22 cellular contexts compared by ENCODE assay signal in genomic region chr14:68508581-68508980, GRCh38.
DNase-seq lines count a peak whose midpoint lies in the region; ATAC-seq and TF ChIP-seq lines count a peak whose summit lies in the region.
"Had no signal": no experiment of that assay in that cellular context is flagged by ENCODE, and none has a peak within 500 bp of the region (broad histone marks: within the 10 kb centered on the region; RNA-seq: fewer than 3 reads in every experiment).

No MANE protein-coding gene starts in this region.

- intact Hi-C loops in esophagus squamous epithelium (cut with DNase I) = no loop called here

- 83% methylated on average over 1 of the region's 2 CpGs; no CpG with 5 or more reads in 1 of the 2 donors for WGBS in esophagus squamous epithelium, 2 donors

- H3K27ac Mint-ChIP-seq in IgD-negative memory B cell = peak overlapping the region in 2 of 3 donors; percentile 24 to 41
- H3K27ac Mint-ChIP-seq: activated CD8-positive, alpha-beta T cell treated with anti-CD3 and anti-CD28 coated beads, Interleukin-2, amount 10 ng/mL, durations not matched to agents 7 days and 5 days; activated T-cell treated with anti-CD3 and anti-CD28 coated beads, Interleukin-2, amount 50 U/mL, for 72 hours; endodermal cell; stimulated activated naive CD8-positive, alpha-beta T cell treated with anti-CD3 and anti-CD28 coated beads, Interleukin-15, Interleukin-2, amounts not matched to agents 100 ng/mL and 50 ng/mL, for 24 hours had no signal

- H3K9ac ChIP-seq in rectal smooth muscle tissue (ENCODE audit: low read length) = no peak overlapping the region

- H3K36me3 ChIP-seq in esophagus squamous epithelium (no peaks in the 10 kb centered on the region), rectal smooth muscle tissue (ENCODE audit: control insufficient read depth, insufficient read depth, low read length) (no peaks in the 10 kb centered on the region)
- H3K36me3 ChIP-seq: left lung, ovary, sigmoid colon, SJCRH30 had no signal

- H3K27ac ChIP-seq in AG04450 (ENCODE audit: low read depth, low read length) = peak overlapping the region; percentile 11
- H3K27ac ChIP-seq in esophagus squamous epithelium = peak overlapping the region in 3 of 4 donors; percentile 86 to 92 (median 91)
- H3K27ac ChIP-seq in rectal smooth muscle tissue (ENCODE audit: low read depth, low read length) = peak overlapping the region; percentile 78
- H3K27ac ChIP-seq: ovary, SJCRH30 had no signal

- H3K4me3 ChIP-seq in AG04450 (ENCODE audit: low read depth, low read length) (no peak overlapping the region), esophagus squamous epithelium (no peak overlapping the region), rectal smooth muscle tissue (ENCODE audit: low read length) (no peak overlapping the region)
- H3K4me3 ChIP-seq: A549, left lung, mucosa of descending colon, ovary, sigmoid colon, SJCRH30 had no signal

- peak overlapping the region in 1 of 4 donors; percentile 34 for H3K4me3 Mint-ChIP-seq in IgD-negative memory B cell
- H3K4me3 Mint-ChIP-seq: activated CD8-positive, alpha-beta T cell treated with anti-CD3 and anti-CD28 coated beads, Interleukin-2, amount 10 ng/mL, durations not matched to agents 7 days and 5 days; activated T-cell treated with anti-CD3 and anti-CD28 coated beads, Interleukin-2, amount 50 U/mL, for 72 hours; endodermal cell; stimulated activated naive CD8-positive, alpha-beta T cell treated with anti-CD3 and anti-CD28 coated beads, Interleukin-15, Interleukin-2, amounts not matched to agents 100 ng/mL and 50 ng/mL, for 24 hours had no signal

- no peaks in the 10 kb centered on the region for H3K27me3 Mint-ChIP-seq in IgD-negative memory B cell
- H3K27me3 Mint-ChIP-seq: activated naive CD8-positive, alpha-beta T cell; stimulated activated naive CD8-positive, alpha-beta T cell treated with anti-CD3 and anti-CD28 coated beads, Interleukin-15, Interleukin-2, amounts not matched to agents 100 ng/mL and 50 ng/mL, for 24 hours had no signal

- POLR2A ChIA-PET in AG04450 (lab: Yijun Ruan, JAX) = no interaction called here

- ATAC-seq in HG03135 (IDR thresholded peaks at IDR 0.05; ENCODE audit: unreplicated experiment) = no peak
- ATAC-seq in HG02759 (IDR thresholded peaks at IDR 0.05; ENCODE audit: unreplicated experiment) = no peak
- no peak for ATAC-seq in HG03045 (IDR thresholded peaks at IDR 0.05; ENCODE audit: unreplicated experiment)
- ATAC-seq in HG02852 (IDR thresholded peaks at IDR 0.05; ENCODE audit: unreplicated experiment) = no peak
- ATAC-seq: A549; activated CD8-positive, alpha-beta T cell treated with anti-CD3 and anti-CD28 coated beads, Interleukin-2, amount 10 ng/mL, durations not matched to agents 7 days and 5 days; activated T-cell treated with anti-CD3 and anti-CD28 coated beads, Interleukin-2, amount 50 U/mL, for 72 hours; left lung; mucosa of descending colon had no signal

- H3K4me1 ChIP-seq in esophagus squamous epithelium (peaks cover 38 to 88% (median 63%) of the 10 kb centered on the region in 3 donors), rectal smooth muscle tissue (ENCODE audit: control insufficient read depth, insufficient read depth, low read length) (peaks cover 51% of the 10 kb centered on the region)

- TF ChIP-seq POLR2A in esophagus squamous epithelium (IDR thresholded peaks at IDR 0.05) = no peak

- no peaks in the 10 kb centered on the region for H3K36me3 Mint-ChIP-seq in IgD-negative memory B cell
- H3K36me3 Mint-ChIP-seq: activated naive CD8-positive, alpha-beta T cell had no signal

- TF ChIP-seq CTCF in AG04450 (IDR thresholded peaks at IDR 0.05; ENCODE audit: low read depth, low read length) (no peak), esophagus squamous epithelium (IDR thresholded peaks at IDR 0.05) (no peak)

- H3K27me3 ChIP-seq in AG04450 (ENCODE audit: control insufficient read depth, insufficient read depth, low read length) (no peaks in the 10 kb centered on the region), esophagus squamous epithelium (no peaks in the 10 kb centered on the region), rectal smooth muscle tissue (ENCODE audit: control insufficient read depth, insufficient read depth, low read length) (no peaks in the 10 kb centered on the region)
- H3K27me3 ChIP-seq: left lung, ovary, sigmoid colon, SJCRH30 had no signal

- H3K4me1 Mint-ChIP-seq in IgD-negative memory B cell = peaks cover 39 to 64% (median 56%) of the 10 kb centered on the region in 3 donors

- H3K9me3 ChIP-seq in AG04450 (ENCODE audit: control insufficient read depth, insufficient read depth, low read length) = no peaks in the 10 kb centered on the region
- H3K9me3 ChIP-seq in esophagus squamous epithelium = no peaks in the 10 kb centered on the region
- H3K9me3 ChIP-seq: left lung, mucosa of descending colon, ovary, sigmoid colon, SJCRH30 had no signal

- no peaks in the 10 kb centered on the region for H3K9me3 Mint-ChIP-seq in IgD-negative memory B cell
- H3K9me3 Mint-ChIP-seq: activated T-cell treated with anti-CD3 and anti-CD28 coated beads, Interleukin-2, amount 50 U/mL, for 72 hours; endodermal cell; stimulated activated naive CD8-positive, alpha-beta T cell treated with anti-CD3 and anti-CD28 coated beads, Interleukin-15, Interleukin-2, amounts not matched to agents 100 ng/mL and 50 ng/mL, for 24 hours had no signal

- DNase-seq in AG04450 (ENCODE audit: low read depth, low spot score) (no peak), esophagus squamous epithelium (lab: John Stamatoyannopoulos, UW) (no peak)
- DNase-seq: activated CD8-positive, alpha-beta T cell treated with anti-CD3 and anti-CD28 coated beads, Interleukin-2, amount 10 ng/mL, durations not matched to agents 7 days and 5 days; activated T-cell treated with anti-CD3 and anti-CD28 coated beads, Interleukin-2, amount 50 U/mL, for 72 hours; left lung; mucosa of descending colon; NCI-H1105; NCI-H2107; ovary; sigmoid colon; stimulated activated CD4-positive, alpha-beta T cell treated with anti-CD3 and anti-CD28 coated beads, Interleukin-1b, Interleukin-23, amount 100 ng/mL, for 48 hours had no signal

- CTCF ChIA-PET in AG04450 (lab: Charles Lee) = no interaction called here

Comparison
In these comparisons a context has a peak if more than half of its experiments do, and no peak if none do; other contexts are left out.
1. H3K27ac ChIP-seq: peak in every context shown above with its lines; median percentile 91 in esophagus squamous epithelium; 78 in rectal smooth muscle tissue; 11 in AG04450.